13 cellular contexts compared by ENCODE assay signal in the genomic region with DNA sequence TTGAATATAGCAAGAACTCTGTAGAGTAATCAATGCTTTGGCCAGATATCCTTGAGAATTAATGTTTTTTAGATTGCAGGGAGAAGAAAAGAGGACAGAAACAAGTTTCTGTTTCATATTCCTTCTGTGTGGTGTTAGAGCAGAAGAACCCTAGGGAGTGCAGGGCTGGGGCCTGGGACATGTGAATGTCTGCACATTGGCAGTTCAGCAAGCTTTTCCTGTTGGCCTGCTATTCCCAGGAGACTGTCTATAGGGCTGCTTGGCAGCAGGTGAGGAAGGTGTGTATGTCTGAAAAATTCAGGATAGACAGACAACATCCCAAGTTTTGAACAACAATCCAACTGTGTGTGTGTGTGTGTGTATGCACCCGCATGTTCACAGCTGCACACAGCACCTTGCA. TPM values are rescaled to one million over a fixed set of nuclear protein-coding genes. Genes with fewer than 3 reads are reported as not detected.
DNase-seq lines count a peak whose midpoint lies in the region; ATAC-seq, FAIRE-seq and TF ChIP-seq lines count a peak whose summit lies in the region.
"Had no signal": no experiment of that assay in that cellular context is flagged by ENCODE, and none has a peak within 500 bp of the region (broad histone marks: within the 10 kb centered on the region; RNA-seq: fewer than 3 reads in every experiment).

No MANE protein-coding gene starts in this region.

- no peak overlapping the region for H3K4me2 ChIP-seq in hepatocyte

- no peak for TF ChIP-seq POLR2A in adrenal gland (IDR thresholded peaks at IDR 0.05)
- TF ChIP-seq POLR2A in GM18505 (IDR thresholded peaks at IDR 0.05; ENCODE audit: borderline replicate concordance, extremely low read depth, insufficient read depth, insufficient read length): no peak

- H3K9me2 ChIP-seq in hepatocyte (replicated peaks; ENCODE audit: insufficient read depth): no peaks in the 10 kb centered on the region

- no peaks in the 10 kb centered on the region for H4K20me1 ChIP-seq in hepatocyte (ENCODE audit: insufficient read depth, poor library complexity, severe bottlenecking)

- H3K4me3 ChIP-seq in adrenal gland (no peak overlapping the region), hepatocyte (no peak overlapping the region), pancreas (no peak overlapping the region)

- H3K27ac Mint-ChIP-seq in stimulated activated naive B cell treated with anti-CD40 and anti-IgM and Interleukin-4, amounts not matched to agents 10 μg/mL and 1 μg/mL and 100 μg/mL, for 72 hours: peak overlapping the region; percentile 31
- H3K27ac Mint-ChIP-seq: activated CD8-positive, alpha-beta T cell treated with anti-CD3 and anti-CD28 coated beads, Interleukin-2, amount 10 ng/mL, durations not matched to agents 7 days and 5 days; stimulated activated effector memory CD8-positive, alpha-beta T cell treated with anti-CD3 and anti-CD28 coated beads, Interleukin-12 subunit alpha, Interleukin-12 subunit beta, amount 100 ng/mL, for 72 hours had no signal

- FAIRE-seq in pancreas (lab: Jason Lieb, UNC): no peak
- FAIRE-seq: colon had no signal

- H3K36me3 Mint-ChIP-seq in stimulated activated naive B cell treated with anti-CD40 and anti-IgM and Interleukin-4, amounts not matched to agents 10 μg/mL and 1 μg/mL and 100 μg/mL, for 72 hours: peaks cover 3% of the 10 kb centered on the region in 2 donors
- H3K36me3 Mint-ChIP-seq: stimulated activated effector memory CD8-positive, alpha-beta T cell treated with anti-CD3 and anti-CD28 coated beads, Interleukin-12 subunit alpha, Interleukin-12 subunit beta, amount 100 ng/mL, for 72 hours had no signal

- peak overlapping the region; percentile 2 to 93 (median 79) for H3K27ac ChIP-seq in adrenal gland
- peak overlapping the region; percentile 70 for H3K27ac ChIP-seq in hepatocyte
- H3K27ac ChIP-seq in pancreas: no peak overlapping the region

- H3K4me1 ChIP-seq in adrenal gland (replicated peaks in 1 of 2) (peaks cover 23 to 31% of the 10 kb centered on the region in 2 donors), hepatocyte (ENCODE audit: insufficient read depth) (no peaks in the 10 kb centered on the region), pancreas (no peaks in the 10 kb centered on the region)

- H3K9me3 ChIP-seq in adrenal gland (replicated peaks in 1 of 3): no peaks in the 10 kb centered on the region
- no peaks in the 10 kb centered on the region for H3K9me3 ChIP-seq in hepatocyte (ENCODE audit: low read depth)
- no peaks in the 10 kb centered on the region for H3K9me3 ChIP-seq in pancreas

- no peaks in the 10 kb centered on the region for H3K27me3 Mint-ChIP-seq in stimulated activated naive B cell treated with anti-CD40 and anti-IgM and Interleukin-4, amounts not matched to agents 10 μg/mL and 1 μg/mL and 100 μg/mL, for 72 hours

- intact Hi-C loops in adrenal gland (cut with DNase I): no loop called here
- intact Hi-C loops in pancreas (cut with DNase I): no loop called here

- no peaks in the 10 kb centered on the region for H3K9me3 Mint-ChIP-seq in stimulated activated naive B cell treated with anti-CD40 and anti-IgM and Interleukin-4, amounts not matched to agents 10 μg/mL and 1 μg/mL and 100 μg/mL, for 72 hours
- H3K9me3 Mint-ChIP-seq: stimulated activated effector memory CD8-positive, alpha-beta T cell treated with anti-CD3 and anti-CD28 coated beads, Interleukin-12 subunit alpha, Interleukin-12 subunit beta, amount 100 ng/mL, for 72 hours had no signal

- H3K27me3 ChIP-seq in adrenal gland (no peaks in the 10 kb centered on the region), hepatocyte (no peaks in the 10 kb centered on the region), pancreas (no peaks in the 10 kb centered on the region)

- DNase-seq in HPDE6-E6E7 (ENCODE audit: extremely low spot score) (peak; percentile 27), adrenal gland (no peak), hepatocyte (ENCODE audit: low spot score) (no peak), pancreas (no peak)
- DNase-seq in stimulated activated naive B cell treated with anti-CD40 and anti-IgM and Interleukin-4, amounts not matched to agents 10 μg/mL and 1 μg/mL and 100 μg/mL, for 72 hours: no peak
- DNase-seq: activated CD8-positive, alpha-beta T cell treated with anti-CD3 and anti-CD28 coated beads, Interleukin-2, amount 10 ng/mL, durations not matched to agents 7 days and 5 days; activated naive CD4-positive, alpha-beta T cell treated with Interleukin-2 at 50 U/mL for 16 hours; NCI-H146; occipital lobe had no signal

- no peaks in the 10 kb centered on the region for H3K79me2 ChIP-seq in hepatocyte

- H3K36me3 ChIP-seq in adrenal gland (replicated peaks in 1 of 2): no peaks in the 10 kb centered on the region
- H3K36me3 ChIP-seq in hepatocyte (replicated peaks; ENCODE audit: insufficient read depth, low read depth): no peaks in the 10 kb centered on the region
- no peaks in the 10 kb centered on the region for H3K36me3 ChIP-seq in pancreas

- 64 to 89% (median 86%) methylated on average over 1 of the region's 1 CpG for WGBS in adrenal gland, 4 donors
- WGBS in hepatocyte (ENCODE audit: low lambda C conversion rate, missing lambda C conversion rate): 100% methylated on average over 1 of the region's 1 CpG
- 87 to 90% methylated on average over 1 of the region's 1 CpG for WGBS in pancreas, 2 donors

- no peak overlapping the region for H3K4me3 Mint-ChIP-seq in stimulated activated naive B cell treated with anti-CD40 and anti-IgM and Interleukin-4, amounts not matched to agents 10 μg/mL and 1 μg/mL and 100 μg/mL, for 72 hours
- H3K4me3 Mint-ChIP-seq: activated CD8-positive, alpha-beta T cell treated with anti-CD3 and anti-CD28 coated beads, Interleukin-2, amount 10 ng/mL, durations not matched to agents 7 days and 5 days; stimulated activated effector memory CD8-positive, alpha-beta T cell treated with anti-CD3 and anti-CD28 coated beads, Interleukin-12 subunit alpha, Interleukin-12 subunit beta, amount 100 ng/mL, for 72 hours had no signal

- peaks cover 14 to 24% of the 10 kb centered on the region in 2 donors for H3K4me1 Mint-ChIP-seq in stimulated activated naive B cell treated with anti-CD40 and anti-IgM and Interleukin-4, amounts not matched to agents 10 μg/mL and 1 μg/mL and 100 μg/mL, for 72 hours
- H3K4me1 Mint-ChIP-seq: stimulated activated effector memory CD8-positive, alpha-beta T cell treated with anti-CD3 and anti-CD28 coated beads, Interleukin-12 subunit alpha, Interleukin-12 subunit beta, amount 100 ng/mL, for 72 hours had no signal

- no peak for ATAC-seq in stimulated activated naive B cell treated with anti-CD40 and anti-IgM and Interleukin-4, amounts not matched to agents 10 μg/mL and 1 μg/mL and 100 μg/mL, for 72 hours (replicated peaks)
- no peak for ATAC-seq in GM21576 (IDR thresholded peaks at IDR 0.05; ENCODE audit: unreplicated experiment)
- ATAC-seq in pancreas: no peak
- no peak for ATAC-seq in GM18505 (IDR thresholded peaks at IDR 0.05; ENCODE audit: unreplicated experiment)
- ATAC-seq: activated CD8-positive, alpha-beta T cell treated with anti-CD3 and anti-CD28 coated beads, Interleukin-2, amount 10 ng/mL, durations not matched to agents 7 days and 5 days; stimulated activated effector memory CD8-positive, alpha-beta T cell treated with anti-CD3 and anti-CD28 coated beads, Interleukin-12 subunit alpha, Interleukin-12 subunit beta, amount 100 ng/mL, for 72 hours had no signal

- TF ChIP-seq CTCF in adrenal gland (IDR thresholded peaks at IDR 0.05) (no peak), hepatocyte (IDR thresholded peaks at IDR 0.05; ENCODE audit: poor library complexity) (no peak), pancreas (IDR thresholded peaks at IDR 0.05) (no peak)

- no peak overlapping the region for H2AFZ ChIP-seq in hepatocyte

RNA-seq across cellular contexts. Expression of gene CNBP, which starts 13.6 kb away (rescaled TPM):
- total RNA-seq in adrenal gland (100 to 1,000 TPM; 336 to 804 (median 488) TPM), hepatocyte (289 and 295 TPM in 2 replicates), pancreas (100 to 1,000 TPM; 169 to 277 (median 182) TPM)
- polyA plus RNA-seq in adrenal gland (100 to 1,000 TPM; 373 to 465 (median 424) TPM), hepatocyte (308 and 316 TPM in 2 replicates), pancreas (100 to 1,000 TPM; 178 to 258 TPM)

RNA-seq across cellular contexts. Expression of gene ISY1, which starts 36.5 kb away (rescaled TPM):
- 10 to 100 TPM in 7 of 8 donors, 1 to 10 TPM in 1; 4.1 to 40.0 (median 26.1) TPM for total RNA-seq in adrenal gland
- polyA plus RNA-seq in adrenal gland: 10 to 100 TPM; 15.0 to 39.7 (median 17.7) TPM
- 20.1 and 23.0 TPM in 2 replicates for total RNA-seq in hepatocyte
- polyA plus RNA-seq in hepatocyte: 35.8 and 38.8 TPM in 2 replicates
- 10 to 100 TPM in 5 of 6 donors, 1 to 10 TPM in 1; 9.2 to 17.2 (median 14.6) TPM for total RNA-seq in pancreas
- 10 to 100 TPM; 11.3 to 11.6 TPM for polyA plus RNA-seq in pancreas

RNA-seq across cellular contexts. Expression of gene COPG1, which starts 52.1 kb away (rescaled TPM):
- 100 to 1,000 TPM; 105 to 318 (median 162) TPM for total RNA-seq in adrenal gland
- polyA plus RNA-seq in adrenal gland: 100 to 1,000 TPM in 2 of 3 donors, 10 to 100 TPM in 1; 84.9 to 182 (median 160) TPM
- 167 and 169 TPM in 2 replicates for total RNA-seq in hepatocyte
- 176 and 185 TPM in 2 replicates for polyA plus RNA-seq in hepatocyte
- total RNA-seq in pancreas: 100 to 1,000 TPM in 5 of 6 donors, 10 to 100 TPM in 1; 90.1 to 137 (median 110) TPM
- polyA plus RNA-seq in pancreas: 10 to 100 TPM; 81.4 to 99.7 TPM

Comparison
In these comparisons a context has a peak if more than half of its experiments do, and no peak if none do; other contexts are left out.
1. H3K27ac ChIP-seq: peak in adrenal gland (5 of 5) and hepatocyte (single experiment); none in pancreas (0 of 4).